ENCODE assay signal across 16 cellular contexts in the genomic region with DNA sequence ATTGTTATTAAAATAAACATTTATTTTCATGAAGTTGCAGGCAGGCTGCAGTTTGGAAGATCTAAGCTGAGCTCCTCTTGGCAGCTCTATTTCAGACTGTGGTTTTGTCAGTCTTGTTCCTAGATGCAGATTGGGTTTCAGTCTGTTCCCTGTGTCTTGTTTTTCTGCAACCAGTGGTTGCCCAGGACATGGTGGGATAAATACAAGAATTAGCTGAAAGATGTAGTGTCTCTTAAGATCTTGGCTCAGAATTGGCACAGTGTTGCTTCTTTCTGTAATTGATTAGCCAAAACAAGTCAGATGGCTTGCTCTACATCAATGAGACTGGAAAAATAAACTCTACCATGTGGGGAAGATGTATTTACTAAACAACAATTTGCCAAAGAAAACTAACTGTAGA.
DNase-seq lines count a peak whose midpoint lies in the region; ATAC-seq and TF ChIP-seq lines count a peak whose summit lies in the region.
"Had no signal": no experiment of that assay in that cellular context is flagged by ENCODE, and none has a peak within 500 bp of the region (broad histone marks: within the 10 kb centered on the region; RNA-seq: fewer than 3 reads in every experiment).

No MANE protein-coding gene starts in this region.

- H3K23ac ChIP-seq in IMR-90 (ENCODE audit: low read depth, low read length) = no peak overlapping the region

- TF ChIP-seq POLR2A in IMR-90 (IDR thresholded peaks at IDR 0.05; ENCODE audit: low read depth, low read length) = no peak

- peak overlapping the region; percentile 19; the same call in 1 of the 2 replicates for H3K4ac ChIP-seq in IMR-90 (ENCODE audit: low read depth, low read length)

- H3K4me3 Mint-ChIP-seq in neural progenitor cell (no peak overlapping the region), mesothelial cell of epicardium (no peak overlapping the region)
- H3K4me3 Mint-ChIP-seq in CD4-positive, alpha-beta memory T cell = no peak overlapping the region
- H3K4me3 Mint-ChIP-seq: CD8-positive, alpha-beta T cell had no signal

- peak overlapping the region; percentile 76 for H2BK20ac ChIP-seq in IMR-90 (ENCODE audit: low read depth, low read length)

- dilution Hi-C loops in IMR-90 (cut with HindIII; ENCODE audit: low sequenced_read_pairs, unreplicated experiment) = no loop called here

- POLR2A ChIA-PET in IMR-90 (lab: Charles Lee; ENCODE audit: unreplicated experiment) = interaction anchor here (0.9 kb wide), 1 partner anchor 9 kb away, joined by 3 read pairs; no protein-coding TSS in a partner anchor
- POLR2A ChIA-PET in CD4-positive, alpha-beta memory T cell (lab: Charles Lee; ENCODE audit: partially characterized antibody) = no interaction called here

- H2AK9ac ChIP-seq in IMR-90 (replicated peaks; ENCODE audit: low read depth, low read length, poor library complexity) = no peak overlapping the region

- peak overlapping the region; percentile 50; the same call in 1 of the 2 replicates for H3K14ac ChIP-seq in IMR-90 (replicated peaks; ENCODE audit: low read depth, low read length)

- H3K9ac ChIP-seq in IMR-90 (ENCODE audit: low read depth, low read length) = no peak overlapping the region
- no peak overlapping the region for H3K9ac ChIP-seq in neural progenitor cell
- H3K9ac ChIP-seq: GM23248 had no signal

- no peak for TF ChIP-seq CTCF in IMR-90 (conservative IDR thresholded peaks at IDR 0.05; ENCODE audit: low read depth, low read length)
- TF ChIP-seq CTCF in neural progenitor cell (IDR thresholded peaks at IDR 0.05) = no peak
- no peak for TF ChIP-seq CTCF in mesothelial cell of epicardium (IDR thresholded peaks at IDR 0.05; ENCODE audit: unreplicated experiment)

- H3K79me1 ChIP-seq in IMR-90 (ENCODE audit: low read depth in 1 of 2, low read length in 2 of 2) = no peaks in the 10 kb centered on the region

- H3K4me3 ChIP-seq in IMR-90 (ENCODE audit: insufficient read depth, low read depth, low read length) = no peak overlapping the region
- no peak overlapping the region for H3K4me3 ChIP-seq in neural progenitor cell
- H3K4me3 ChIP-seq in CD4-positive, alpha-beta memory T cell (ENCODE audit: low read length in 2 of 2) = no peak overlapping the region
- H3K4me3 ChIP-seq: GM23248 had no signal

- H2BK15ac ChIP-seq in IMR-90 (ENCODE audit: low read depth, low read length) = no peak overlapping the region

- DNase-seq in IMR-90 (no peak), fibroblast of gingiva (ENCODE audit: low read depth) (peak; percentile 99), medulla oblongata (ENCODE audit: extremely low spot score) (peak; percentile 23), NCI-H446 (lab: John Stamatoyannopoulos, UW) (no peak), neural progenitor cell (ENCODE audit: low spot score) (no peak), mesothelial cell of epicardium (ENCODE audit: low spot score in 2 of 2, unreplicated experiment in 2 of 2) (no peak)
- no peak for DNase-seq in CD4-positive, alpha-beta memory T cell
- DNase-seq: BE2C; CD8-positive, alpha-beta T cell; COR-L47; DMS53; GF-D8; GM23248 had no signal

- no peak for TF ChIP-seq RAD21 in IMR-90 (IDR thresholded peaks at IDR 0.05; ENCODE audit: low read length)

- H2AFZ ChIP-seq in IMR-90 (replicated peaks; ENCODE audit: low read length, poor library complexity) (no peak overlapping the region), neural progenitor cell (replicated peaks) (no peak overlapping the region)
- H2AFZ ChIP-seq: GM23248 had no signal

- 0 out of 4 replicates have a peak overlapping the region, but pooled peaks of 1 of the 2 experiments have one; percentile 1 for H4K8ac ChIP-seq in IMR-90 (ENCODE audit: low read depth in 2 of 2, low read length in 2 of 2)

- CTCF ChIA-PET in IMR-90 (lab: Yijun Ruan, JAX) = interaction anchor here (0.9 to 1.2 kb wide), 2 partner anchors 254 to 256 kb away, joined by 4 to 7 read pairs; no protein-coding TSS in a partner anchor
- CTCF ChIA-PET in CD4-positive, alpha-beta memory T cell (lab: Charles Lee; ENCODE audit: partially characterized antibody) = no interaction called here

- no peak overlapping the region for H4K5ac ChIP-seq in IMR-90 (ENCODE audit: low read depth, low read length)

- no TSS peak for BruUV-seq in IMR-90 (replicated peaks; lab: Mats Ljungman, UMichigan)

- peak overlapping the region; percentile 71 for H2BK120ac ChIP-seq in IMR-90 (ENCODE audit: low read depth, low read length)

- no peaks in the 10 kb centered on the region for H3F3A ChIP-seq in neural progenitor cell (ENCODE audit: low read depth)

- H3K9me3 Mint-ChIP-seq in neural progenitor cell (no peaks in the 10 kb centered on the region), mesothelial cell of epicardium (no peaks in the 10 kb centered on the region)
- H3K9me3 Mint-ChIP-seq in CD4-positive, alpha-beta memory T cell = peaks cover 0 to 2% (median 0%) of the 10 kb centered on the region in 8 donors
- H3K9me3 Mint-ChIP-seq: CD8-positive, alpha-beta T cell had no signal

- peak overlapping the region; percentile 61 for H4K91ac ChIP-seq in IMR-90 (ENCODE audit: insufficient read depth, low read depth, low read length)

- peak overlapping the region; percentile 5; the same call in 1 of the 2 replicates for H3K18ac ChIP-seq in IMR-90 (ENCODE audit: low read depth, low read length)

- H4K20me1 ChIP-seq in IMR-90 (ENCODE audit: insufficient read depth, low read length) = no peaks in the 10 kb centered on the region
- no peaks in the 10 kb centered on the region for H4K20me1 ChIP-seq in neural progenitor cell (ENCODE audit: low read depth)

- no peaks in the 10 kb centered on the region for H3K9me1 ChIP-seq in IMR-90 (ENCODE audit: insufficient read depth, low read length)

- H2BK5ac ChIP-seq in IMR-90 (ENCODE audit: low read depth, low read length, poor library complexity, severe bottlenecking) = no peak overlapping the region

- H3K4me1 ChIP-seq in IMR-90 (ENCODE audit: control insufficient read depth, insufficient read depth, low read length) (peaks cover 14% of the 10 kb centered on the region), neural progenitor cell (peaks cover 9% of the 10 kb centered on the region)
- H3K4me1 ChIP-seq in CD4-positive, alpha-beta memory T cell (ENCODE audit: insufficient read depth, low read length) = no peaks in the 10 kb centered on the region
- H3K4me1 ChIP-seq: BE2C had no signal

- H3K36me3 Mint-ChIP-seq in neural progenitor cell (no peaks in the 10 kb centered on the region), mesothelial cell of epicardium (no peaks in the 10 kb centered on the region)
- no peaks in the 10 kb centered on the region for H3K36me3 Mint-ChIP-seq in CD4-positive, alpha-beta memory T cell
- H3K36me3 Mint-ChIP-seq: CD8-positive, alpha-beta T cell had no signal

- intact Hi-C loops in IMR-90 (cut with micrococcal nuclease) = no loop called here
- intact Hi-C loops in CD4-positive, alpha-beta memory T cell (cut with micrococcal nuclease) = no loop called here

- H2AK5ac ChIP-seq in IMR-90 (ENCODE audit: low read depth, low read length) = no peak overlapping the region

- in situ Hi-C loops in IMR-90 (cut with MboI; ENCODE audit: low sequenced_read_pairs) = loop anchor here (25.0 kb wide), 2 partner anchors 248 to 1427 kb away; no protein-coding TSS in a partner anchor

- H3K27ac Mint-ChIP-seq in neural progenitor cell (no peak overlapping the region), mesothelial cell of epicardium (no peak overlapping the region)
- no peak overlapping the region for H3K27ac Mint-ChIP-seq in CD4-positive, alpha-beta memory T cell
- H3K27ac Mint-ChIP-seq: CD8-positive, alpha-beta T cell had no signal

- H3K36me3 ChIP-seq in IMR-90 (ENCODE audit: control insufficient read depth, insufficient read depth, low read length) (no peaks in the 10 kb centered on the region), neural progenitor cell (no peaks in the 10 kb centered on the region)
- H3K36me3 ChIP-seq in CD4-positive, alpha-beta memory T cell (ENCODE audit: insufficient read depth, low read length) = no peaks in the 10 kb centered on the region
- H3K36me3 ChIP-seq: BE2C had no signal

- H3K4me1 Mint-ChIP-seq in neural progenitor cell (peaks cover 11% of the 10 kb centered on the region), mesothelial cell of epicardium (peaks cover 6% of the 10 kb centered on the region)
- H3K4me1 Mint-ChIP-seq in CD4-positive, alpha-beta memory T cell = no peaks in the 10 kb centered on the region

- H3K27ac ChIP-seq in IMR-90 (ENCODE audit: insufficient read depth, low read length) (no peak overlapping the region), neural progenitor cell (no peak overlapping the region)
- no peak overlapping the region for H3K27ac ChIP-seq in CD4-positive, alpha-beta memory T cell (ENCODE audit: low read depth, low read length)
- H3K27ac ChIP-seq: C4-2B, GM23248, HL-60 had no signal

- no peak overlapping the region for H3K56ac ChIP-seq in IMR-90 (ENCODE audit: extremely low read depth, insufficient read depth, low read length)

- no peak overlapping the region for H3K4me2 ChIP-seq in IMR-90 (ENCODE audit: low read depth, low read length)
- H3K4me2 ChIP-seq in neural progenitor cell = no peak overlapping the region

- H3K27me3 Mint-ChIP-seq in neural progenitor cell (ENCODE audit: insufficient read depth, low read depth) (peaks cover 2% of the 10 kb centered on the region), mesothelial cell of epicardium (ENCODE audit: low read depth) (peaks cover 3% of the 10 kb centered on the region)
- peaks cover 0 to 3% of the 10 kb centered on the region in 2 donors for H3K27me3 Mint-ChIP-seq in CD4-positive, alpha-beta memory T cell

- no peaks in the 10 kb centered on the region for H3K79me2 ChIP-seq in neural progenitor cell (ENCODE audit: low read depth)

- no peaks in the 10 kb centered on the region for H3K27me3 ChIP-seq in IMR-90 (ENCODE audit: control insufficient read depth, insufficient read depth, low read length)
- H3K27me3 ChIP-seq in neural progenitor cell = no peaks in the 10 kb centered on the region
- no peaks in the 10 kb centered on the region for H3K27me3 ChIP-seq in CD4-positive, alpha-beta memory T cell (ENCODE audit: insufficient read depth, low read length)
- H3K27me3 ChIP-seq: BE2C had no signal

- no peaks in the 10 kb centered on the region for H3K9me3 ChIP-seq in IMR-90 (ENCODE audit: control insufficient read depth, insufficient read depth, low read length)
- H3K9me3 ChIP-seq in neural progenitor cell (ENCODE audit: low read depth) = no peaks in the 10 kb centered on the region
- H3K9me3 ChIP-seq in CD4-positive, alpha-beta memory T cell (ENCODE audit: control insufficient read depth in 1 of 2, low read length in 2 of 2) = no peaks in the 10 kb centered on the region
- H3K9me3 ChIP-seq: BE2C had no signal

- no peak for ATAC-seq in IMR-90 (ENCODE audit: low read depth)
- ATAC-seq: CD8-positive, alpha-beta T cell; HCT116 had no signal

TF ChIP-seq in IMR-90, 13 proteins besides CTCF, POLR2A, EP300 and RAD21:
- no peak for TF ChIP-seq MXI1 (IDR thresholded peaks at IDR 0.05; ENCODE audit: borderline replicate concordance, low read depth, low read length)
- no peak for TF ChIP-seq RFX5 (IDR thresholded peaks at IDR 0.05; ENCODE audit: low read depth, low read length)

Comparison
In these comparisons a context has a peak if more than half of its experiments do, and no peak if none do; other contexts are left out.
1. DNase-seq: peak in fibroblast of gingiva (single experiment) and medulla oblongata (single experiment); none in IMR-90 (single experiment), NCI-H446 (0 of 2), neural progenitor cell (single experiment), CD4-positive, alpha-beta memory T cell (0 of 5) and mesothelial cell of epicardium (0 of 2).